Comparison of ENCODE assay signal across 1 cellular context in genomic region chr17:18017958-18018357, GRCh38.
TF ChIP-seq lines count a peak whose summit lies in the region.

No MANE protein-coding gene starts in this region.

TF ChIP-seq in HepG2, 621 proteins besides CTCF, POLR2A, EP300 and RAD21 (continued from another document and continues in another):
- TF ChIP-seq DZIP1 (CRISPR knock-in tag; IDR thresholded peaks at IDR 0.05) (no peak), SRSF1 (optimal IDR thresholded peaks at IDR 0.05; ENCODE audit: low read depth, low read length) (no peak), JDP2 (CRISPR knock-in tag; IDR thresholded peaks at IDR 0.05; ENCODE audit: borderline replicate concordance) (no peak), FOXA3 (CRISPR knock-in tag; IDR thresholded peaks at IDR 0.05) (peak; percentile 49; the same call in 1 of the 2 replicates), ZMAT5 (CRISPR knock-in tag; IDR thresholded peaks at IDR 0.05; ENCODE audit: borderline replicate concordance, low read depth) (no peak), ZNF260 (CRISPR knock-in tag; IDR thresholded peaks at IDR 0.05; ENCODE audit: borderline replicate concordance, low read depth) (no peak), ZSCAN5A (CRISPR knock-in tag; IDR thresholded peaks at IDR 0.05; ENCODE audit: borderline replicate concordance) (no peak), ZFYVE20 (CRISPR knock-in tag; IDR thresholded peaks at IDR 0.05; ENCODE audit: borderline replicate concordance, low read depth) (no peak), SNAI1 (CRISPR knock-in tag; IDR thresholded peaks at IDR 0.05; ENCODE audit: borderline replicate concordance) (no peak), HDAC1 (CRISPR knock-in tag; IDR thresholded peaks at IDR 0.05) (peak; percentile 57), ZNF567 (CRISPR knock-in tag; IDR thresholded peaks at IDR 0.05; ENCODE audit: borderline replicate concordance) (no peak), ELF1 (CRISPR knock-in tag; IDR thresholded peaks at IDR 0.05) (peak; percentile 43; the same call in 1 of the 2 replicates), ZNF781 (CRISPR knock-in tag; IDR thresholded peaks at IDR 0.05; ENCODE audit: borderline replicate concordance, not compliant biosample characterization) (no peak), RXRB (CRISPR knock-in tag; IDR thresholded peaks at IDR 0.05; ENCODE audit: borderline replicate concordance) (0 out of 2 replicates have a peak, but pooled peaks have one; percentile 16), BRCA1 (CRISPR knock-in tag; IDR thresholded peaks at IDR 0.05) (no peak), ZNF235 (CRISPR knock-in tag; IDR thresholded peaks at IDR 0.05; ENCODE audit: borderline replicate concordance) (no peak), KDM5B (CRISPR knock-in tag; IDR thresholded peaks at IDR 0.05; ENCODE audit: borderline replicate concordance) (no peak), NONO (IDR thresholded peaks at IDR 0.05) (no peak), NONO (CRISPR knock-in tag; conservative IDR thresholded peaks at IDR 0.05) (no peak; the same call in 1 of the 2 replicates), MEIS2 (CRISPR knock-in tag; IDR thresholded peaks at IDR 0.05) (no peak), ZBTB46 (CRISPR knock-in tag; IDR thresholded peaks at IDR 0.05; ENCODE audit: borderline replicate concordance) (no peak), GLMP (CRISPR knock-in tag; IDR thresholded peaks at IDR 0.05; ENCODE audit: borderline replicate concordance) (no peak), REPIN1 (CRISPR knock-in tag; IDR thresholded peaks at IDR 0.05; ENCODE audit: borderline replicate concordance, low read depth) (peak; percentile 22; the same call in 1 of the 2 replicates), PAXIP1 (CRISPR knock-in tag; conservative IDR thresholded peaks at IDR 0.05) (peak; percentile 87), BCL6 (CRISPR knock-in tag; IDR thresholded peaks at IDR 0.05) (peak; percentile 80), SMYD3 (CRISPR knock-in tag; IDR thresholded peaks at IDR 0.05) (no peak), SKI (IDR thresholded peaks at IDR 0.05; ENCODE audit: partially characterized antibody) (peak; percentile 79), ZMYM4 (CRISPR knock-in tag; IDR thresholded peaks at IDR 0.05) (0 out of 2 replicates have a peak, but pooled peaks have one; percentile 16), ZNF598 (CRISPR knock-in tag; IDR thresholded peaks at IDR 0.05; ENCODE audit: borderline replicate concordance) (0 out of 2 replicates have a peak, but pooled peaks have one; percentile 56), GMEB1 (CRISPR knock-in tag; IDR thresholded peaks at IDR 0.05; ENCODE audit: borderline replicate concordance) (peak; percentile 26; the same call in 1 of the 2 replicates), ZNF614 (CRISPR knock-in tag; IDR thresholded peaks at IDR 0.05; ENCODE audit: borderline replicate concordance) (0 out of 2 replicates have a peak, but pooled peaks have one; percentile 42), ATF2 (CRISPR knock-in tag; IDR thresholded peaks at IDR 0.05) (peak; percentile 32; the same call in 1 of the 2 replicates), NFE2L2 (IDR thresholded peaks at IDR 0.05; ENCODE audit: low read length) (no peak), SMAD1 (CRISPR knock-in tag; IDR thresholded peaks at IDR 0.05; ENCODE audit: borderline replicate concordance, low read depth) (no peak), GFI1 (CRISPR knock-in tag; IDR thresholded peaks at IDR 0.05; ENCODE audit: borderline replicate concordance) (peak; percentile 49), PHF5A (CRISPR knock-in tag; IDR thresholded peaks at IDR 0.05; ENCODE audit: low read depth, unreplicated experiment) (no peak), RORA (CRISPR knock-in tag; IDR thresholded peaks at IDR 0.05) (no peak), HOXA5 (CRISPR knock-in tag; IDR thresholded peaks at IDR 0.05) (peak; percentile 10; the same call in 1 of the 2 replicates), ARID4A (CRISPR knock-in tag; IDR thresholded peaks at IDR 0.05; ENCODE audit: borderline replicate concordance) (peak; percentile 6; the same call in 1 of the 2 replicates), GPN1 (CRISPR knock-in tag; IDR thresholded peaks at IDR 0.05; ENCODE audit: borderline replicate concordance) (no peak), SIN3A (IDR thresholded peaks at IDR 0.05; ENCODE audit: borderline replicate concordance, low read depth, low read length) (no peak), NFYC (CRISPR knock-in tag; IDR thresholded peaks at IDR 0.05) (no peak), GATAD1 (CRISPR knock-in tag; IDR thresholded peaks at IDR 0.05) (peak; percentile 15; the same call in 1 of the 2 replicates), ZNF572 (CRISPR knock-in tag; IDR thresholded peaks at IDR 0.05) (no peak)
